In the genomic region with DNA sequence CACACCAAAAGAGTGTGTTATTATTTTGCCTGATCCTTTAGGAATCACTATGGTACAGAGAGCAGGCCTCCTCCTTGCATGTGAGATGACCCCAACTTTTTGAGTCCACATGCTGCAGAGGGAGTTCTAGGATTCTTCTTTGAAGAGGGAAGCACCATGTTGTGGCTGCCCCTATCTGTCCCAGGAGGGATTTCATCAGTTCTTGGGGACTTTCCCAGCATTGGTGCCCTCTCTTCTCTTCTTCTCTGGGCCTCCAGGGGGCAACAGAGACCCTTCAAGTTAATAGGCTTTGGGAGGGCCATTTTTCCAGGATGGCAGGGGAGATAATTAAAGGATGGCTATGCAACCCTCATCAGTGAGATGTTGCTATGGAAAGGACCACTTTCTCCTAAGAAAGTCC, we compare ENCODE assay signal across 8 cellular contexts. TPM values are rescaled to one million over a fixed set of nuclear protein-coding genes. Genes with fewer than 3 reads are reported as not detected.
DNase-seq lines count a peak whose midpoint lies in the region; ATAC-seq, FAIRE-seq and TF ChIP-seq lines count a peak whose summit lies in the region.

No MANE protein-coding gene starts in this region.

- no TSS peak for BruUV-seq in K562 (replicated peaks; lab: Mats Ljungman, UMichigan)

- POLR2A ChIA-PET in K562 (lab: Yijun Ruan, JAX), result interaction anchor here (0.7 kb wide), 1 partner anchor 1159 kb away, joined by 3 read pairs; no protein-coding TSS in a partner anchor

- no peak overlapping the region for H3K27ac ChIP-seq in cardiac muscle cell
- H3K27ac ChIP-seq in K562 (ENCODE audit: extremely low read depth, low read depth, low read length), result no peak overlapping the region
- no peak overlapping the region for H3K27ac ChIP-seq in spleen

- TF ChIP-seq RAD21 in K562 (CRISPR knock-in tag; conservative IDR thresholded peaks at IDR 0.05 in 1 of 2, IDR thresholded peaks at IDR 0.05 in 1 of 2), result 0 out of 4 replicates have a peak, but pooled peaks of 1 of the 2 experiments have one; percentile 9

- no peak overlapping the region for H3K4me3 ChIP-seq in cardiac muscle cell
- H3K4me3 ChIP-seq in K562, result no peak overlapping the region
- no peak overlapping the region for H3K4me3 ChIP-seq in spleen

- peak; percentile 44 for TF ChIP-seq CTCF in cardiac muscle cell (IDR thresholded peaks at IDR 0.05; ENCODE audit: low read depth, low read length)
- TF ChIP-seq CTCF in K562 (IDR thresholded peaks at IDR 0.05 in 2 of 3, conservative IDR thresholded peaks at IDR 0.05 in 1 of 3; ENCODE audit: insufficient read depth in 2 of 3, low read depth in 1 of 3, low read length in 3 of 3), result peak; percentile 41 to 59 (median 46)
- peak in 6 of 11 experiments; percentile 12 to 47 (median 28) for TF ChIP-seq CTCF in spleen (IDR thresholded peaks at IDR 0.05 in 8 of 11, conservative IDR thresholded peaks at IDR 0.05 in 3 of 11)

- no peaks in the 10 kb centered on the region for H3K9me1 ChIP-seq in K562 (ENCODE audit: control insufficient read depth, insufficient read depth, low read length)

- TF ChIP-seq POLR2A in K562 (conservative IDR thresholded peaks at IDR 0.05) (no peak), spleen (IDR thresholded peaks at IDR 0.05) (no peak)

- no peaks in the 10 kb centered on the region for H3K79me2 ChIP-seq in K562 (ENCODE audit: control insufficient read depth, insufficient read depth, low read length)

- H3K27me3 ChIP-seq in cardiac muscle cell (no peaks in the 10 kb centered on the region), K562 (ENCODE audit: control insufficient read depth in 2 of 2, insufficient read depth in 2 of 2, low read length in 2 of 2) (no peaks in the 10 kb centered on the region), spleen (replicated peaks in 1 of 7) (peaks cover 0 to 7% (median 0%) of the 10 kb centered on the region in 7 donors)

- intact Hi-C loops in Right ventricle myocardium superior (cut with DNase I) (no loop called here), K562 (cut with micrococcal nuclease) (no loop called here), spleen (cut with DNase I; ENCODE audit: low total_unique reads) (no loop called here)

- H3K4me2 ChIP-seq in K562 (ENCODE audit: insufficient read depth, low read length), result no peak overlapping the region

- H4K20me1 ChIP-seq in K562 (replicated peaks; ENCODE audit: control insufficient read depth, insufficient read depth, low read length), result no peaks in the 10 kb centered on the region

- peaks cover 6% of the 10 kb centered on the region for H3K4me1 ChIP-seq in cardiac muscle cell (ENCODE audit: low read depth)
- H3K4me1 ChIP-seq in K562 (replicated peaks in 1 of 2; ENCODE audit: control insufficient read depth in 2 of 2, insufficient read depth in 2 of 2, low read length in 2 of 2), result no peaks in the 10 kb centered on the region
- H3K4me1 ChIP-seq in spleen, result no peaks in the 10 kb centered on the region

- H3K36me3 ChIP-seq in cardiac muscle cell (no peaks in the 10 kb centered on the region), K562 (ENCODE audit: control insufficient read depth, insufficient read depth, low read length) (no peaks in the 10 kb centered on the region), spleen (no peaks in the 10 kb centered on the region)

- ATAC-seq in Right ventricle myocardium superior (ENCODE audit: poor library complexity) (no peak), GM21619 (IDR thresholded peaks at IDR 0.05; ENCODE audit: unreplicated experiment) (peak; percentile 96), K562 (peak; percentile 87), HG03097 (IDR thresholded peaks at IDR 0.05; ENCODE audit: low FRiP score, unreplicated experiment) (no peak)

- H3K9me3 ChIP-seq in cardiac muscle cell (ENCODE audit: low read depth) (no peaks in the 10 kb centered on the region), K562 (replicated peaks; ENCODE audit: control insufficient read depth, insufficient read depth, low read depth, low read length) (no peaks in the 10 kb centered on the region), spleen (no peaks in the 10 kb centered on the region)

- no peak overlapping the region for H3K9ac ChIP-seq in K562 (ENCODE audit: insufficient read depth in 1 of 2, low read depth in 2 of 2, low read length in 2 of 2)

- CTCF ChIA-PET in K562 (lab: Yijun Ruan, JAX; ENCODE audit: low intra/inter-chr PET ratio), result no interaction called here

- in situ Hi-C loops in KBM-7 (cut with MboI; ENCODE audit: low pct_unique_long_range_greater_than_20kb, low sequenced_read_pairs), result no loop called here
- in situ Hi-C loops in K562 (cut with MboI), result no loop called here

- FAIRE-seq in K562 (lab: Jason Lieb, UNC), result no peak

- DNase-seq in cardiac muscle cell (ENCODE audit: low read depth in 1 of 2, low spot score in 1 of 2) (peak; percentile 19 to 30), Right ventricle myocardium superior (no peak), KBM-7 (peak; percentile 28), K562 (ENCODE audit: extremely low read depth in 1 of 4, low spot score in 3 of 4) (peak; percentile 19 to 42 (median 21)), spleen (no peak), HPDE6-E6E7 (ENCODE audit: extremely low spot score) (no peak)

- no peak for TF ChIP-seq EP300 in K562 (IDR thresholded peaks at IDR 0.05; ENCODE audit: low read length)

- H2AFZ ChIP-seq in K562 (ENCODE audit: low read depth, low read length), result no peak overlapping the region

RNA-seq across cellular contexts. Expression of a gene that starts 3.6 kb away (rescaled TPM):
- total RNA-seq in cardiac muscle cell (not detected in 2 replicates), Right ventricle myocardium superior (not detected), K562 (2014; rRNA removed) (not detected in 2 replicates), K562 (2014; rRNA removed; fragmentation: Illumina TruSeq; extraction: Trizol) (0.15 TPM in 1 of 2 replicates, not detected in the other), K562 (2015; rRNA removed; fragmentation: Illumina TruSeq; extraction: Trizol) (0.19 and 0.25 TPM in 2 replicates), K562 (2021) (0.18 TPM in 1 of 2 replicates, not detected in the other), spleen (1 to 10 TPM; 1.2 to 8.8 (median 2.3) TPM)
- polyA plus RNA-seq in cardiac muscle cell (0.94 TPM in 1 of 2 replicates, not detected in the other), K562 (2011; rRNA removed) (0.07 and 0.33 TPM in 2 replicates), K562 (2014; fragmentation: Illumina TruSeq; extraction: Trizol) (0.09 and 0.10 TPM in 2 replicates), K562 (2014; fragmentation: Nextera tagmentation; extraction: Ambion mirVana) (under 1 TPM in 1 of 2 experiments, not detected in 1; 0.06 TPM), K562 (2014; rRNA removed) (0.07 TPM in 1 of 2 replicates, not detected in the other), spleen (1 to 10 TPM in 2 of 3 donors, under 1 TPM in 1; 1.00 to 4.0 (median 2.4) TPM)
- 0.26 and 0.42 TPM in 2 replicates for total RNA-seq in K562 (2011; cell fraction: chromatin; rRNA removed; ENCODE audit: low replicate concordance)
- total RNA-seq in K562 (2011; cell fraction: nucleolus; rRNA removed), result 0.53 and 0.67 TPM in 2 replicates
- total RNA-seq in K562 (2011; cell fraction: nucleoplasm; rRNA removed), result 0.29 and 0.46 TPM in 2 replicates
- polyA plus RNA-seq in K562 (2011; cell fraction: cytosol; rRNA removed), result 0.21 TPM in 1 of 2 replicates, not detected in the other
- polyA plus RNA-seq in K562 (2011; cell fraction: nucleus; rRNA removed), result 0.11 TPM in 1 of 2 replicates, not detected in the other
- 0.17 and 1.5 TPM in 2 replicates for polyA plus RNA-seq in K562 (2012)
- polyA minus RNA-seq in K562 (2011; rRNA and poly(A)+ RNA removed), result 0.18 TPM in 1 of 2 replicates, not detected in the other
- not detected in 2 replicates for polyA minus RNA-seq in K562 (2011; cell fraction: cytosol; rRNA and poly(A)+ RNA removed)
- not detected in 2 replicates for polyA minus RNA-seq in K562 (2011; cell fraction: nucleus; rRNA and poly(A)+ RNA removed)

RNA-seq across cellular contexts. Expression of a gene that starts 14.0 kb away (rescaled TPM):
- total RNA-seq in cardiac muscle cell (not detected in 2 replicates), Right ventricle myocardium superior (not detected), K562 (2014; rRNA removed) (not detected in 2 replicates), K562 (2014; rRNA removed; fragmentation: Illumina TruSeq; extraction: Trizol) (not detected in 2 replicates), K562 (2015; rRNA removed; fragmentation: Illumina TruSeq; extraction: Trizol) (not detected in 2 replicates), K562 (2021) (not detected in 2 replicates), spleen (under 1 TPM in 3 of 7 donors, not detected in 4; 0.50 to 0.79 (median 0.70) TPM)
- polyA plus RNA-seq in cardiac muscle cell (not detected in 2 replicates), K562 (2011; rRNA removed) (not detected in 2 replicates), K562 (2014; fragmentation: Illumina TruSeq; extraction: Trizol) (not detected in 2 replicates), K562 (2014; fragmentation: Nextera tagmentation; extraction: Ambion mirVana) (not detected), K562 (2014; rRNA removed) (0.15 TPM in 1 of 2 replicates, not detected in the other), spleen (under 1 TPM in 2 of 3 donors, not detected in 1; 0.06 to 0.07 TPM)
- total RNA-seq in K562 (2011; cell fraction: chromatin; rRNA removed; ENCODE audit: low replicate concordance), result not detected in 2 replicates
- not detected in 2 replicates for total RNA-seq in K562 (2011; cell fraction: nucleolus; rRNA removed)
- total RNA-seq in K562 (2011; cell fraction: nucleoplasm; rRNA removed), result not detected in 2 replicates
- 0.10 TPM in 1 of 2 replicates, not detected in the other for polyA plus RNA-seq in K562 (2011; cell fraction: cytosol; rRNA removed)
- polyA plus RNA-seq in K562 (2011; cell fraction: nucleus; rRNA removed), result not detected in 2 replicates
- 0.14 TPM in 1 of 2 replicates, not detected in the other for polyA plus RNA-seq in K562 (2012)
- polyA minus RNA-seq in K562 (2011; rRNA and poly(A)+ RNA removed), result 0.28 TPM in 1 of 2 replicates, not detected in the other
- polyA minus RNA-seq in K562 (2011; cell fraction: cytosol; rRNA and poly(A)+ RNA removed), result not detected in 2 replicates
- polyA minus RNA-seq in K562 (2011; cell fraction: nucleus; rRNA and poly(A)+ RNA removed), result not detected in 2 replicates

RNA-seq across cellular contexts. Expression of a gene that starts 49.0 kb away (rescaled TPM):
- total RNA-seq in cardiac muscle cell (not detected in 2 replicates), Right ventricle myocardium superior (not detected), K562 (2014; rRNA removed) (not detected in 2 replicates), K562 (2014; rRNA removed; fragmentation: Illumina TruSeq; extraction: Trizol) (not detected in 2 replicates), K562 (2015; rRNA removed; fragmentation: Illumina TruSeq; extraction: Trizol) (not detected in 2 replicates), K562 (2021) (not detected in 2 replicates), spleen (not detected)
- polyA plus RNA-seq in cardiac muscle cell (not detected in 2 replicates), K562 (2011; rRNA removed) (not detected in 2 replicates), K562 (2014; fragmentation: Illumina TruSeq; extraction: Trizol) (not detected in 2 replicates), K562 (2014; fragmentation: Nextera tagmentation; extraction: Ambion mirVana) (not detected), K562 (2014; rRNA removed) (not detected in 2 replicates), spleen (not detected)
- not detected in 2 replicates for total RNA-seq in K562 (2011; cell fraction: chromatin; rRNA removed; ENCODE audit: low replicate concordance)
- not detected in 2 replicates for total RNA-seq in K562 (2011; cell fraction: nucleolus; rRNA removed)
- not detected in 2 replicates for total RNA-seq in K562 (2011; cell fraction: nucleoplasm; rRNA removed)
- not detected in 2 replicates for polyA plus RNA-seq in K562 (2011; cell fraction: cytosol; rRNA removed)
- polyA plus RNA-seq in K562 (2011; cell fraction: nucleus; rRNA removed), result not detected in 2 replicates
- not detected in 2 replicates for polyA plus RNA-seq in K562 (2012)
- not detected in 2 replicates for polyA minus RNA-seq in K562 (2011; rRNA and poly(A)+ RNA removed)
- polyA minus RNA-seq in K562 (2011; cell fraction: cytosol; rRNA and poly(A)+ RNA removed), result not detected in 2 replicates
- polyA minus RNA-seq in K562 (2011; cell fraction: nucleus; rRNA and poly(A)+ RNA removed), result not detected in 2 replicates

Comparison
In these comparisons a context has a peak if more than half of its experiments do, and no peak if none do; other contexts are left out.
1. DNase-seq: peak in cardiac muscle cell (2 of 2), KBM-7 (single experiment) and K562 (4 of 4); none in Right ventricle myocardium superior (single experiment), spleen (single experiment) and HPDE6-E6E7 (single experiment).
2. ATAC-seq: peak in GM21619 (single experiment) and K562 (single experiment); none in Right ventricle myocardium superior (single experiment) and HG03097 (single experiment).
3. Peak in every context shown above with its lines, with median percentiles within 50 percentile points of each other: CTCF ChIP-seq.